In genomic region chr13:44484562-44485164, GRCh38 we compare ENCODE assay signal across 15 cellular contexts.
DNase-seq lines count a peak whose midpoint lies in the region; ATAC-seq, FAIRE-seq and TF ChIP-seq lines count a peak whose summit lies in the region.
"Had no signal": no experiment of that assay in that cellular context is flagged by ENCODE, and none has a peak within 500 bp of the region (broad histone marks: within the 10 kb centered on the region; RNA-seq: fewer than 3 reads in every experiment).

No MANE protein-coding gene starts in this region.

- ATAC-seq in HG02884 (IDR thresholded peaks at IDR 0.05; ENCODE audit: unreplicated experiment) = no peak

- H3K9me3 ChIP-seq in CD4-positive, alpha-beta memory T cell (ENCODE audit: control insufficient read depth in 1 of 2, low read length in 2 of 2) = no peaks in the 10 kb centered on the region
- H3K9me3 ChIP-seq in OCI-LY7 (ENCODE audit: low read length) = no peaks in the 10 kb centered on the region
- no peaks in the 10 kb centered on the region for H3K9me3 ChIP-seq in Caco-2
- H3K9me3 ChIP-seq: sigmoid colon had no signal

- no peaks in the 10 kb centered on the region for H3K36me3 ChIP-seq in CD4-positive, alpha-beta memory T cell (ENCODE audit: insufficient read depth, low read length)
- H3K36me3 ChIP-seq in OCI-LY7 (ENCODE audit: insufficient read depth, low read length) (no peaks in the 10 kb centered on the region), Caco-2 (ENCODE audit: control insufficient read depth, insufficient read depth, low read length) (no peaks in the 10 kb centered on the region)
- H3K36me3 ChIP-seq: sigmoid colon had no signal

- no peak for DNase-seq in CD4-positive, alpha-beta memory T cell
- no peak for DNase-seq in GM19239 (ENCODE audit: insufficient read length, low spot score)
- DNase-seq in OCI-LY7 (ENCODE audit: low spot score) = no peak
- DNase-seq in fibroblast of peridontal ligament (ENCODE audit: extremely low read depth) = peak; percentile 26
- no peak for DNase-seq in T-helper 9 cell
- no peak for DNase-seq in Caco-2
- DNase-seq in DMS153 (lab: John Stamatoyannopoulos, UW) = no peak
- DNase-seq: activated effector memory CD4-positive, alpha-beta T cell treated with anti-CD3 and anti-CD28 coated beads, Interleukin-2, amount 50 U/mL, for 16 hours; Calu3; hypothalamus; midbrain; NCI-H1092; sigmoid colon had no signal

- BruUV-seq in OCI-LY7 (replicated peaks; lab: Mats Ljungman, UMichigan) (no TSS peak), Caco-2 (replicated peaks; lab: Mats Ljungman, UMichigan) (no TSS peak)

- H3K4me1 Mint-ChIP-seq in CD4-positive, alpha-beta memory T cell = peaks cover 11 to 22% (median 12%) of the 10 kb centered on the region in 4 donors
- peaks cover 8% of the 10 kb centered on the region for H3K4me1 Mint-ChIP-seq in Caco-2 (ENCODE audit: low read depth, unreplicated experiment)

- no peaks in the 10 kb centered on the region for H3K9me3 Mint-ChIP-seq in CD4-positive, alpha-beta memory T cell
- H3K9me3 Mint-ChIP-seq in Caco-2 (ENCODE audit: unreplicated experiment) = no peaks in the 10 kb centered on the region

- H3K9me2 ChIP-seq in OCI-LY7 (ENCODE audit: insufficient read depth, low read length) = no peaks in the 10 kb centered on the region

- TF ChIP-seq CTCF in OCI-LY7 (conservative IDR thresholded peaks at IDR 0.05; ENCODE audit: low read length) (no peak), Caco-2 (IDR thresholded peaks at IDR 0.05; ENCODE audit: insufficient read depth in 1 of 2, low read depth in 1 of 2, low read length in 1 of 2, severe bottlenecking in 1 of 2, unreplicated experiment in 1 of 2) (no peak)

- peak overlapping the region; percentile 9 to 84 (median 64) for H3K4me3 Mint-ChIP-seq in CD4-positive, alpha-beta memory T cell
- no peak overlapping the region for H3K4me3 Mint-ChIP-seq in Caco-2 (ENCODE audit: unreplicated experiment)

- no peak overlapping the region for H3K4me3 ChIP-seq in CD4-positive, alpha-beta memory T cell (ENCODE audit: low read length in 2 of 2)
- no peak overlapping the region for H3K4me3 ChIP-seq in OCI-LY7 (ENCODE audit: low read depth, low read length, poor library complexity, severe bottlenecking)
- H3K4me3 ChIP-seq in Caco-2 (ENCODE audit: low read depth, low read length) = no peak overlapping the region
- H3K4me3 ChIP-seq: sigmoid colon had no signal

- POLR2A ChIA-PET in CD4-positive, alpha-beta memory T cell (lab: Charles Lee; ENCODE audit: partially characterized antibody) = interaction anchor here (1.4 kb wide), 1 partner anchor 433 kb away, joined by 3 read pairs; no protein-coding TSS in a partner anchor
- POLR2A ChIA-PET in OCI-LY7 (lab: Charles Lee) (interaction anchor here (0.7 to 1.1 kb wide), 2 partner anchors 306 to 573 kb away, joined by 3 read pairs; no protein-coding TSS in a partner anchor), Caco-2 (lab: Charles Lee) (no interaction called here)

- intact Hi-C loops in CD4-positive, alpha-beta memory T cell (cut with micrococcal nuclease) = loop anchor here (10.0 kb wide), 1 partner anchor 820 kb away; no protein-coding TSS in a partner anchor
- intact Hi-C loops in OCI-LY7 (cut with micrococcal nuclease; ENCODE audit: unreplicated experiment) = loop anchor here (5.0 kb wide), 2 partner anchors 93 to 488 kb away; partner anchors contain the start of gene TSC22D1
- intact Hi-C loops in Caco-2 (cut with micrococcal nuclease; ENCODE audit: unreplicated experiment) = loop anchor here (10.0 kb wide), 1 partner anchor 160 kb away; no protein-coding TSS in a partner anchor

- peak overlapping the region in 3 of 7 donors; percentile 7 to 73 (median 70) for H3K27ac Mint-ChIP-seq in CD4-positive, alpha-beta memory T cell
- no peak overlapping the region for H3K27ac Mint-ChIP-seq in Caco-2 (ENCODE audit: unreplicated experiment)

- CTCF ChIA-PET in CD4-positive, alpha-beta memory T cell (lab: Charles Lee; ENCODE audit: partially characterized antibody) = interaction anchor here (0.7 to 7.4 kb wide), 21 partner anchors 8 to 825 kb away, joined by 3 to 104 read pairs (median 5); no protein-coding TSS in a partner anchor
- CTCF ChIA-PET in OCI-LY7 (lab: Charles Lee; ENCODE audit: unreplicated experiment) (interaction anchor here (0.5 kb wide), 1 partner anchor 49 kb away, joined by 27 read pairs; no protein-coding TSS in a partner anchor), Caco-2 (lab: Charles Lee) (no interaction called here)

- H3K27me3 ChIP-seq in CD4-positive, alpha-beta memory T cell (ENCODE audit: insufficient read depth, low read length) = no peaks in the 10 kb centered on the region
- H3K27me3 ChIP-seq in Caco-2 (replicated peaks; ENCODE audit: control insufficient read depth, insufficient read depth, low read length) = no peaks in the 10 kb centered on the region
- H3K27me3 ChIP-seq: sigmoid colon had no signal

- FAIRE-seq in GM19239 (lab: Jason Lieb, UNC) = peak; percentile 18
- FAIRE-seq: H54 had no signal

- H4K20me1 ChIP-seq in OCI-LY7 (ENCODE audit: insufficient read depth, low read length) = peaks cover 3% of the 10 kb centered on the region; the same call in 1 of the 2 replicates

- no peaks in the 10 kb centered on the region for H3K36me3 Mint-ChIP-seq in CD4-positive, alpha-beta memory T cell
- no peaks in the 10 kb centered on the region for H3K36me3 Mint-ChIP-seq in Caco-2 (ENCODE audit: insufficient read depth, unreplicated experiment)

- no peak overlapping the region for H2AFZ ChIP-seq in OCI-LY7 (ENCODE audit: low read length)

- H3K27me3 Mint-ChIP-seq in CD4-positive, alpha-beta memory T cell = no peaks in the 10 kb centered on the region
- H3K27me3 Mint-ChIP-seq in Caco-2 (ENCODE audit: insufficient read depth, unreplicated experiment) = no peaks in the 10 kb centered on the region

- H3K4me2 ChIP-seq in OCI-LY7 (ENCODE audit: low read length) = peak overlapping the region; percentile 32; the same call in 1 of the 2 replicates

- peaks cover 17% of the 10 kb centered on the region for H3K4me1 ChIP-seq in CD4-positive, alpha-beta memory T cell (ENCODE audit: insufficient read depth, low read length)
- H3K4me1 ChIP-seq in OCI-LY7 (ENCODE audit: insufficient read depth, low read length, poor library complexity, severe bottlenecking) (peaks cover 5% of the 10 kb centered on the region), Caco-2 (no peaks in the 10 kb centered on the region)
- H3K4me1 ChIP-seq: sigmoid colon had no signal

- H3K79me2 ChIP-seq in OCI-LY7 (ENCODE audit: insufficient read depth, low read depth, low read length) = no peaks in the 10 kb centered on the region

- no peak overlapping the region for H3K27ac ChIP-seq in CD4-positive, alpha-beta memory T cell (ENCODE audit: low read depth, low read length)
- no peak overlapping the region for H3K27ac ChIP-seq in OCI-LY7 (ENCODE audit: low read depth, low read length, poor library complexity, severe bottlenecking)
- H3K27ac ChIP-seq: sigmoid colon had no signal
